Comparison of ENCODE assay signal across 9 cellular contexts in genomic region chr11:117814766-117815261, GRCh38. TPM values are rescaled to one million over a fixed set of nuclear protein-coding genes. Genes with fewer than 3 reads are reported as not detected.
DNase-seq lines count a peak whose midpoint lies in the region; ATAC-seq, FAIRE-seq and TF ChIP-seq lines count a peak whose summit lies in the region.
"Had no signal": no experiment of that assay in that cellular context is flagged by ENCODE, and none has a peak within 500 bp of the region (broad histone marks: within the 10 kb centered on the region; RNA-seq: fewer than 3 reads in every experiment).

No MANE protein-coding gene starts in this region.

- TF ChIP-seq CTCF in GM10266 (IDR thresholded peaks at IDR 0.05; ENCODE audit: control insufficient read depth, insufficient read depth, low read depth, missing control alignments): no peak
- TF ChIP-seq CTCF in psoas muscle (IDR thresholded peaks at IDR 0.05): no peak

- peak; percentile 57 for DNase-seq in GM10266 (ENCODE audit: extremely low spot score)
- peak; percentile 96 for DNase-seq in NCI-H1105 (lab: John Stamatoyannopoulos, UW)
- peak; percentile 84 for DNase-seq in activated CD4-positive, alpha-beta T cell treated with anti-CD3 and anti-CD28 coated beads for 48 hours
- DNase-seq in effector CD8-positive, alpha-beta T cell (lab: John Stamatoyannopoulos, UW): peak; percentile 68
- DNase-seq in psoas muscle: peak; percentile 65 to 82
- DNase-seq in NCI-H1694 (lab: John Stamatoyannopoulos, UW): no peak
- no peak for DNase-seq in frontal cortex (ENCODE audit: low spot score in 2 of 2)

- H3K27me3 ChIP-seq in psoas muscle (ENCODE audit: insufficient read depth in 3 of 3, low read length in 2 of 3): no peaks in the 10 kb centered on the region

- FAIRE-seq in frontal cortex (lab: Jason Lieb, UNC): no peak

- 56 to 65% (median 58%) methylated on average over 14 of the region's 14 CpGs for WGBS in psoas muscle, 3 donors

- no peak overlapping the region for H3K4me3 ChIP-seq in psoas muscle

- no peaks in the 10 kb centered on the region for H3K9me3 ChIP-seq in psoas muscle

- no peaks in the 10 kb centered on the region for H3K36me3 ChIP-seq in psoas muscle (ENCODE audit: insufficient read depth in 1 of 2, low read depth in 1 of 2)

- H3K4me1 ChIP-seq in psoas muscle: no peaks in the 10 kb centered on the region

- ATAC-seq in HG02571 (IDR thresholded peaks at IDR 0.05; ENCODE audit: unreplicated experiment): peak; percentile 41
- ATAC-seq in psoas muscle: no peak

- no peak overlapping the region for H3K27ac ChIP-seq in psoas muscle

- intact Hi-C loops in psoas muscle (cut with DNase I): no loop called here

RNA-seq across cellular contexts. Expression of gene FXYD2, which starts 9.7 kb away (rescaled TPM):
- under 1 TPM in 2 of 4 donors, not detected in 2; 0.42 to 0.69 TPM for total RNA-seq in psoas muscle
- under 1 TPM; 0.17 to 0.49 (median 0.24) TPM for polyA plus RNA-seq in psoas muscle
- total RNA-seq in frontal cortex: 0.82 TPM
- total RNA-seq: NCI-H460 had no signal

RNA-seq across cellular contexts. Expression of gene DSCAML1, which starts 17.8 kb away (rescaled TPM):
- total RNA-seq in psoas muscle: under 1 TPM; 0.06 to 0.52 (median 0.10) TPM
- polyA plus RNA-seq in psoas muscle: under 1 TPM; 0.04 to 0.06 (median 0.04) TPM
- 6.1 TPM for total RNA-seq in frontal cortex
- total RNA-seq: NCI-H460 had no signal

Comparison
In these comparisons a context has a peak if more than half of its experiments do, and no peak if none do; other contexts are left out.
1. DNase-seq: peak in GM10266 (single experiment), NCI-H1105 (single experiment), activated CD4-positive, alpha-beta T cell treated with anti-CD3 and anti-CD28 coated beads for 48 hours (single experiment), effector CD8-positive, alpha-beta T cell (single experiment) and psoas muscle (2 of 2); none in NCI-H1694 (single experiment) and frontal cortex (0 of 2).